1 cellular context compared by ENCODE assay signal in the genomic region with DNA sequence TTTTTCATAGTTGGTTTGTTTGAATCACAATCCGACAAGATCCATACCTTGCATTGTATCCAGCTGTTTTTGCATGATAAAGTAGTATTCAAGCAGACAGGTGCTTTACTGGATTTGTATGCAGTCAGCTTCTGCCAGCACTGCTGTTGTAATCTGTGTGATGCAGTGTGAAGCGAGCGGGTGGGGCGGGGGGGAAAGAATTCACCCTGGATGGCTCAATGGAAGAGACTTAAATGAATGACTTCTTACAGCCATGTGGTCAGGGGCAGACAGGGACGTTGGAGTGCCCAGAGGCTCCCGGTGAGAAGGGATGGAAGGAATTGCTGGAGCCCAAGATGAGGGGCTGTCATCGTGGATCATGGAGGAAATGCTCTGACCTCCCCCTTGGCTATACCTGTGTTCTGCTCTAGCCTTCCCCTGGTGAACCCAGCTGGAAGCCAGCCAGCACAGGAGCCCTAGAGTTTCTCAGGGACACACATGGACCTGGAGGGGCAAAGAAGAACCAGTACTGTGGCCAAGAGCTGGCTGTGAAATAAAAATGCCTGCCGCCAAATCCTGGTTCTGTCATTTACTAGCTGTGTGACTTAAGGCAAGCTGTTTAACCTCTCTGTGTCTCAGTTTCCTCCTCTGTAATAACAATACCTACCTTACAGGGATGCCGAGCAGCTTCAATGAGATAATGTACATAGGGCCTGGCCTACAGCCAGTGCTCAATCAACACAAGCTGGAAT.
TF ChIP-seq lines count a peak whose summit lies in the region.

No MANE protein-coding gene starts in this region.

TF ChIP-seq in IMR-90, 13 proteins besides CTCF, POLR2A, EP300 and RAD21:
- TF ChIP-seq, protein P1, sequence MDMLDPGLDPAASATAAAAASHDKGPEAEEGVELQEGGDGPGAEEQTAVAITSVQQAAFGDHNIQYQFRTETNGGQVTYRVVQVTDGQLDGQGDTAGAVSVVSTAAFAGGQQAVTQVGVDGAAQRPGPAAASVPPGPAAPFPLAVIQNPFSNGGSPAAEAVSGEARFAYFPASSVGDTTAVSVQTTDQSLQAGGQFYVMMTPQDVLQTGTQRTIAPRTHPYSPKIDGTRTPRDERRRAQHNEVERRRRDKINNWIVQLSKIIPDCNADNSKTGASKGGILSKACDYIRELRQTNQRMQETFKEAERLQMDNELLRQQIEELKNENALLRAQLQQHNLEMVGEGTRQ (IDR thresholded peaks at IDR 0.05; ENCODE audit: low read depth, low read length): no peak
- TF ChIP-seq MAFK (IDR thresholded peaks at IDR 0.05; ENCODE audit: low read depth, low read length): no peak
- no peak for TF ChIP-seq FOS (IDR thresholded peaks at IDR 0.05; ENCODE audit: low read depth, low read length)
- no peak for TF ChIP-seq MXI1 (IDR thresholded peaks at IDR 0.05; ENCODE audit: borderline replicate concordance, low read depth, low read length)
- TF ChIP-seq CHD1 (IDR thresholded peaks at IDR 0.05; ENCODE audit: low read depth, low read length): no peak
- no peak for TF ChIP-seq RFX5 (IDR thresholded peaks at IDR 0.05; ENCODE audit: low read depth, low read length)
- no peak for TF ChIP-seq CEBPB (IDR thresholded peaks at IDR 0.05; ENCODE audit: low read depth, low read length)
- no peak for TF ChIP-seq MAZ (IDR thresholded peaks at IDR 0.05; ENCODE audit: borderline replicate concordance, low read depth, low read length)
- TF ChIP-seq RCOR1 (IDR thresholded peaks at IDR 0.05; ENCODE audit: insufficient replicate concordance, low read length): no peak
- TF ChIP-seq, protein P2, sequence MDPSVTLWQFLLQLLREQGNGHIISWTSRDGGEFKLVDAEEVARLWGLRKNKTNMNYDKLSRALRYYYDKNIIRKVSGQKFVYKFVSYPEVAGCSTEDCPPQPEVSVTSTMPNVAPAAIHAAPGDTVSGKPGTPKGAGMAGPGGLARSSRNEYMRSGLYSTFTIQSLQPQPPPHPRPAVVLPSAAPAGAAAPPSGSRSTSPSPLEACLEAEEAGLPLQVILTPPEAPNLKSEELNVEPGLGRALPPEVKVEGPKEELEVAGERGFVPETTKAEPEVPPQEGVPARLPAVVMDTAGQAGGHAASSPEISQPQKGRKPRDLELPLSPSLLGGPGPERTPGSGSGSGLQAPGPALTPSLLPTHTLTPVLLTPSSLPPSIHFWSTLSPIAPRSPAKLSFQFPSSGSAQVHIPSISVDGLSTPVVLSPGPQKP (IDR thresholded peaks at IDR 0.05; ENCODE audit: borderline replicate concordance, low read depth, low read length): no peak
- no peak for TF ChIP-seq NFE2L2 (IDR thresholded peaks at IDR 0.05; ENCODE audit: low read depth, low read length)
- no peak for TF ChIP-seq SMC3 (IDR thresholded peaks at IDR 0.05; ENCODE audit: low read depth, low read length)
- no peak for TF ChIP-seq BHLHE40 (IDR thresholded peaks at IDR 0.05; ENCODE audit: low read depth, low read length)
